ENCODE assay signal across 14 cellular contexts in genomic region chr6:149954377-149955255, GRCh38. TPM values are rescaled to one million over a fixed set of nuclear protein-coding genes. Genes with fewer than 3 reads are reported as not detected.
DNase-seq lines count a peak whose midpoint lies in the region; ATAC-seq and TF ChIP-seq lines count a peak whose summit lies in the region.
"Not testable (repeated sequence)": the region's sequence is repeated elsewhere in the genome, so short reads cannot be mapped to it uniquely, and the experiment has no call there.
"Had no signal": no experiment of that assay in that cellular context is flagged by ENCODE, and none has a peak within 500 bp of the region (broad histone marks: within the 10 kb centered on the region; RNA-seq: fewer than 3 reads in every experiment).

No MANE protein-coding gene starts in this region.

- H3K4me3 Mint-ChIP-seq in GM23338 (peak overlapping the region; percentile 67), naive B cell (peak overlapping the region in 6 of 8 donors; percentile 64 to 90 (median 74))
- H3K4me3 Mint-ChIP-seq in activated T-helper 17 cell treated with anti-CD3 and anti-CD28 coated beads, Interleukin-2, amount 50 U/mL, for 72 hours, result peak overlapping the region; percentile 48
- peak overlapping the region; percentile 65 for H3K4me3 Mint-ChIP-seq in central memory CD8-positive, alpha-beta T cell

- not testable (repeated sequence) for TF ChIP-seq POLR2A in gastroesophageal sphincter (IDR thresholded peaks at IDR 0.05)

- H3K27me3 Mint-ChIP-seq in GM23338 (ENCODE audit: insufficient read depth, low read depth, poor library complexity) (peaks cover 86% of the 10 kb centered on the region), naive B cell (peaks cover 71 to 80% (median 72%) of the 10 kb centered on the region in 3 donors)
- peaks cover 72% of the 10 kb centered on the region for H3K27me3 Mint-ChIP-seq in activated T-helper 17 cell treated with anti-CD3 and anti-CD28 coated beads, Interleukin-2, amount 50 U/mL, for 72 hours
- peaks cover 86% of the 10 kb centered on the region for H3K27me3 Mint-ChIP-seq in central memory CD8-positive, alpha-beta T cell

- H3K27ac Mint-ChIP-seq in GM23338; activated T-helper 17 cell treated with anti-CD3 and anti-CD28 coated beads, Interleukin-2, amount 50 U/mL, for 72 hours; central memory CD8-positive, alpha-beta T cell (ENCODE audit: low read depth): not testable (repeated sequence)
- peak overlapping the region in 1 of 6 donors; percentile 20 for H3K27ac Mint-ChIP-seq in naive B cell

- not testable (repeated sequence) for H3K4me1 ChIP-seq in ACC112 (ENCODE audit: control insufficient read depth, insufficient read depth, low read length, unreplicated experiment); GM23338 (ENCODE audit: insufficient read depth)
- H3K4me1 ChIP-seq in gastroesophageal sphincter, result peaks cover 0 to 11% (median 0%) of the 10 kb centered on the region in 3 donors

- H3K4me1 Mint-ChIP-seq in GM23338 (peaks cover 12% of the 10 kb centered on the region), naive B cell (peaks cover 5 to 14% (median 9%) of the 10 kb centered on the region in 3 donors)
- not testable (repeated sequence) for H3K4me1 Mint-ChIP-seq in activated T-helper 17 cell treated with anti-CD3 and anti-CD28 coated beads, Interleukin-2, amount 50 U/mL, for 72 hours
- H3K4me1 Mint-ChIP-seq in central memory CD8-positive, alpha-beta T cell, result peaks cover 13% of the 10 kb centered on the region

- H3F3A ChIP-seq in GM23338 (replicated peaks; ENCODE audit: low read depth), result not testable (repeated sequence)

- not testable (repeated sequence) for H3K9me3 ChIP-seq in WERI-Rb-1 (ENCODE audit: severe bottlenecking); gastroesophageal sphincter

- H3K4me2 ChIP-seq in GM23338, result peak overlapping the region; percentile 69

- H3K27me3 ChIP-seq in ACC112 (ENCODE audit: insufficient read depth, low read length) (peaks cover 60% of the 10 kb centered on the region), GM23338 (ENCODE audit: insufficient read depth) (peaks cover 98% of the 10 kb centered on the region), WERI-Rb-1 (ENCODE audit: insufficient read depth, low read depth, severe bottlenecking) (peaks cover 50% of the 10 kb centered on the region), gastroesophageal sphincter (peaks cover 93% of the 10 kb centered on the region)

- not testable (repeated sequence) for H3K9me3 Mint-ChIP-seq in GM23338; activated T-helper 17 cell treated with anti-CD3 and anti-CD28 coated beads, Interleukin-2, amount 50 U/mL, for 72 hours; central memory CD8-positive, alpha-beta T cell; naive B cell

- ATAC-seq in GM23338, result peak; percentile 38
- ATAC-seq in activated T-helper 17 cell treated with anti-CD3 and anti-CD28 coated beads, Interleukin-2, amount 50 U/mL, for 72 hours (replicated peaks), result not testable (repeated sequence)
- ATAC-seq in central memory CD8-positive, alpha-beta T cell (replicated peaks; ENCODE audit: extremely low read depth, poor library complexity, severe bottlenecking), result peak; percentile 25
- peak; percentile 34 for ATAC-seq in gastroesophageal sphincter
- ATAC-seq in naive B cell (ENCODE audit: low read depth in 2 of 2), result peak; percentile 46 to 64

- not testable (repeated sequence) for H3K36me3 Mint-ChIP-seq in GM23338 (ENCODE audit: low read depth); activated T-helper 17 cell treated with anti-CD3 and anti-CD28 coated beads, Interleukin-2, amount 50 U/mL, for 72 hours (ENCODE audit: low read depth); central memory CD8-positive, alpha-beta T cell (ENCODE audit: insufficient read depth); naive B cell

- not testable (repeated sequence) for DNase-seq in GM23338 (ENCODE audit: low spot score); WERI-Rb-1; central memory CD8-positive, alpha-beta T cell (ENCODE audit: low spot score in 2 of 2); naive B cell; skeletal muscle cell (ENCODE audit: low read depth)

- 17% methylated on average over 2 of the region's 65 CpGs; no CpG with 5 or more reads in 1 of the 2 donors for WGBS in gastroesophageal sphincter (ENCODE audit: low coverage in 1 of 2), 2 donors

- not testable (repeated sequence) for H3K27ac ChIP-seq in ACC112 (ENCODE audit: low read depth, low read length); GM23338 (ENCODE audit: low read depth); WERI-Rb-1; gastroesophageal sphincter

- not testable (repeated sequence) for H3K79me2 ChIP-seq in ACC112 (ENCODE audit: control insufficient read depth, insufficient read depth, low read length, unreplicated experiment); GM23338 (replicated peaks; ENCODE audit: insufficient read depth)

- not testable (repeated sequence) for H3K9me2 ChIP-seq in GM23338 (ENCODE audit: insufficient read depth)

- not testable (repeated sequence) for TF ChIP-seq CTCF in GM23338 (conservative IDR thresholded peaks at IDR 0.05; ENCODE audit: low read depth in 2 of 2); WERI-Rb-1 (IDR thresholded peaks at IDR 0.05; ENCODE audit: low read depth, low read length); gastroesophageal sphincter (IDR thresholded peaks at IDR 0.05)

- H3K4me3 ChIP-seq in ACC112 (ENCODE audit: low read depth, low read length) (peak overlapping the region; percentile 54), GM23338 (peak overlapping the region; percentile 45), WERI-Rb-1 (ENCODE audit: low read depth, low read length) (peak overlapping the region; percentile 16; the same call in 1 of the 2 replicates), gastroesophageal sphincter (peak overlapping the region in 1 of 2 donors; percentile 10), skeletal muscle cell (ENCODE audit: low read depth, low read length) (peak overlapping the region; percentile 18)

- TF ChIP-seq EP300 in gastroesophageal sphincter (IDR thresholded peaks at IDR 0.05), result not testable (repeated sequence)

- not testable (repeated sequence) for H3K36me3 ChIP-seq in ACC112 (ENCODE audit: insufficient read depth, low read length); GM23338 (ENCODE audit: insufficient read depth); WERI-Rb-1; gastroesophageal sphincter

- H2AFZ ChIP-seq in ACC112 (ENCODE audit: low read length, unreplicated experiment); GM23338: not testable (repeated sequence)

- not testable (repeated sequence) for H4K20me1 ChIP-seq in GM23338 (replicated peaks; ENCODE audit: insufficient read depth)

TF ChIP-seq in GM23338, 12 proteins besides CTCF, POLR2A, EP300 and RAD21:
- peak; percentile 66 for TF ChIP-seq EZH2 (IDR thresholded peaks at IDR 0.05; ENCODE audit: low read depth, unreplicated experiment)

RNA-seq across cellular contexts. Expression of gene ULBP1, which starts 9.1 kb away (rescaled TPM):
- 1.0 and 1.7 TPM in 2 replicates for total RNA-seq in GM23338 (2014; rRNA removed; shearing (Covaris generic))
- polyA plus RNA-seq in GM23338 (2016; fragmentation: Nextera tagmentation; extraction: Ambion mirVana), result 0.74 and 1.3 TPM in 2 replicates
- total RNA-seq in activated T-helper 17 cell treated with anti-CD3 and anti-CD28 coated beads, Interleukin-2, amount 50 U/mL, for 72 hours, result under 1 TPM; 0.35 to 0.48 TPM
- under 1 TPM in 2 of 4 donors, not detected in 2; 0.07 to 0.27 TPM for total RNA-seq in gastroesophageal sphincter
- polyA plus RNA-seq in naive B cell (ENCODE audit: low read depth in 6 of 6), result not detected
- total RNA-seq: colonic mucosa, G401 had no signal

RNA-seq across cellular contexts. Expression of gene ULBP2, which starts 12.8 kb away (rescaled TPM):
- 1.1 TPM in 1 of 2 replicates, not detected in the other for total RNA-seq in GM23338 (2014; rRNA removed; shearing (Covaris generic))
- 0.21 TPM in 1 of 2 replicates, not detected in the other for polyA plus RNA-seq in GM23338 (2016; fragmentation: Nextera tagmentation; extraction: Ambion mirVana)
- total RNA-seq in activated T-helper 17 cell treated with anti-CD3 and anti-CD28 coated beads, Interleukin-2, amount 50 U/mL, for 72 hours, result not detected
- under 1 TPM in 2 of 4 donors, not detected in 2; 0.39 to 0.74 TPM for total RNA-seq in gastroesophageal sphincter
- polyA plus RNA-seq in naive B cell (ENCODE audit: low read depth in 6 of 6), result not detected

RNA-seq across cellular contexts. Expression of gene RAET1G, which starts 31.7 kb away (rescaled TPM):
- total RNA-seq in GM23338 (2014; rRNA removed; shearing (Covaris generic)), result not detected in 2 replicates
- polyA plus RNA-seq in GM23338 (2016; fragmentation: Nextera tagmentation; extraction: Ambion mirVana) (not detected in 2 replicates), naive B cell (ENCODE audit: low read depth in 6 of 6) (not detected)
- total RNA-seq in activated T-helper 17 cell treated with anti-CD3 and anti-CD28 coated beads, Interleukin-2, amount 50 U/mL, for 72 hours, result not detected
- 1 to 10 TPM in 1 of 4 donors, not detected in 3; 1.4 TPM for total RNA-seq in gastroesophageal sphincter
- total RNA-seq: G401, left lobe of liver, mesothelial cell of epicardium, thoracic aorta had no signal
- polyA plus RNA-seq: neural cell had no signal

RNA-seq across cellular contexts. Expression of gene RAET1E, which starts 56.7 kb away (rescaled TPM):
- total RNA-seq in GM23338 (2014; rRNA removed; shearing (Covaris generic)), result not detected in 2 replicates
- polyA plus RNA-seq in GM23338 (2016; fragmentation: Nextera tagmentation; extraction: Ambion mirVana) (not detected in 2 replicates), naive B cell (ENCODE audit: low read depth in 6 of 6) (not detected)
- total RNA-seq in activated T-helper 17 cell treated with anti-CD3 and anti-CD28 coated beads, Interleukin-2, amount 50 U/mL, for 72 hours, result 1 to 10 TPM in 1 of 2 donors, under 1 TPM in 1; 0.99 to 4.9 TPM
- under 1 TPM in 1 of 4 donors, not detected in 3; 0.69 TPM for total RNA-seq in gastroesophageal sphincter
- total RNA-seq: G401, left lobe of liver, mesothelial cell of epicardium, thoracic aorta had no signal
- polyA plus RNA-seq: neural cell had no signal
